1 cellular context compared by ENCODE assay signal in genomic region chr20:64062596-64063388, GRCh38.
TF ChIP-seq lines count a peak whose summit lies in the region.

Gene TCEA2, plus strand, starts transcription at chr20:64063198. Its CDS starts 115 bp downstream, at chr20:64063313.

TF ChIP-seq in HepG2, 621 proteins besides CTCF, POLR2A, EP300 and RAD21 (continued from another document and continues in another):
- TF ChIP-seq HIC2 (CRISPR knock-in tag; IDR thresholded peaks at IDR 0.05; ENCODE audit: low read depth) (peak; percentile 53; the same call in 1 of the 2 replicates), ZNF205 (CRISPR knock-in tag; IDR thresholded peaks at IDR 0.05) (peak; percentile 84), KDM3A (CRISPR knock-in tag; IDR thresholded peaks at IDR 0.05; ENCODE audit: low read depth) (peak; percentile 98), CBX5 (CRISPR knock-in tag; IDR thresholded peaks at IDR 0.05; ENCODE audit: borderline replicate concordance) (peak; percentile 90; the same call in 1 of the 2 replicates), HDAC1 (CRISPR knock-in tag; IDR thresholded peaks at IDR 0.05) (peak; percentile 97), TIGD3 (CRISPR knock-in tag; IDR thresholded peaks at IDR 0.05; ENCODE audit: borderline replicate concordance) (no peak), ZNF841 (CRISPR knock-in tag; IDR thresholded peaks at IDR 0.05; ENCODE audit: borderline replicate concordance) (0 out of 2 replicates have a peak, but pooled peaks have one; percentile 74), ZFP90 (CRISPR knock-in tag; IDR thresholded peaks at IDR 0.05; ENCODE audit: borderline replicate concordance) (peak; percentile 83; the same call in 1 of the 2 replicates), SIX1 (CRISPR knock-in tag; IDR thresholded peaks at IDR 0.05; ENCODE audit: borderline replicate concordance) (no peak; the same call in 1 of the 2 replicates), BCL6 (CRISPR knock-in tag; IDR thresholded peaks at IDR 0.05) (peak; percentile 53), MATR3 (CRISPR knock-in tag; IDR thresholded peaks at IDR 0.05) (no peak), RFXAP (CRISPR knock-in tag; IDR thresholded peaks at IDR 0.05; ENCODE audit: borderline replicate concordance) (peak; percentile 88), ZNF777 (CRISPR knock-in tag; IDR thresholded peaks at IDR 0.05) (peak; percentile 55; the same call in 1 of the 2 replicates), ZSCAN20 (CRISPR knock-in tag; IDR thresholded peaks at IDR 0.05; ENCODE audit: borderline replicate concordance) (peak; percentile 16; the same call in 1 of the 2 replicates), CSRNP2 (CRISPR knock-in tag; conservative IDR thresholded peaks at IDR 0.05; ENCODE audit: low read depth) (no peak; the same call in 1 of the 2 replicates), SIX4 (CRISPR knock-in tag; IDR thresholded peaks at IDR 0.05) (peak; percentile 69), BRD4 (CRISPR knock-in tag; IDR thresholded peaks at IDR 0.05) (no peak; the same call in 1 of the 2 replicates), ZNF570 (CRISPR knock-in tag; IDR thresholded peaks at IDR 0.05; ENCODE audit: borderline replicate concordance) (no peak; the same call in 1 of the 2 replicates), MXI1 (IDR thresholded peaks at IDR 0.05; ENCODE audit: borderline replicate concordance, low read depth, low read length) (peak; percentile 98), ZNF496 (CRISPR knock-in tag; IDR thresholded peaks at IDR 0.05; ENCODE audit: insufficient replicate concordance) (no peak), PHF20 (CRISPR knock-in tag; IDR thresholded peaks at IDR 0.05) (peak; percentile 92), RCOR2 (CRISPR knock-in tag; IDR thresholded peaks at IDR 0.05) (peak; percentile 50; the same call in 1 of the 2 replicates), ZNF10 (CRISPR knock-in tag; IDR thresholded peaks at IDR 0.05; ENCODE audit: borderline replicate concordance, low read depth) (no peak), FOXO1 (CRISPR knock-in tag; IDR thresholded peaks at IDR 0.05) (peak; percentile 73; the same call in 1 of the 2 replicates), TRIM22 (IDR thresholded peaks at IDR 0.05) (no peak), ZNF281 (CRISPR knock-in tag; IDR thresholded peaks at IDR 0.05; ENCODE audit: borderline replicate concordance) (peak; percentile 65; the same call in 1 of the 2 replicates), ZMYM3 (CRISPR knock-in tag; IDR thresholded peaks at IDR 0.05) (no peak), GRHL1 (CRISPR knock-in tag; conservative IDR thresholded peaks at IDR 0.05) (no peak), SNRNP70 (IDR thresholded peaks at IDR 0.05; ENCODE audit: low read depth, low read length) (no peak), ZSCAN9 (CRISPR knock-in tag; IDR thresholded peaks at IDR 0.05; ENCODE audit: borderline replicate concordance) (peak; percentile 50; the same call in 1 of the 2 replicates), ZNF274 (CRISPR knock-in tag; IDR thresholded peaks at IDR 0.05) (peak; percentile 98), ZNF138 (CRISPR knock-in tag; IDR thresholded peaks at IDR 0.05; ENCODE audit: low read depth) (peak; percentile 53; the same call in 1 of the 2 replicates), MXD1 (CRISPR knock-in tag; IDR thresholded peaks at IDR 0.05) (peak; percentile 92), ZNF557 (CRISPR knock-in tag; IDR thresholded peaks at IDR 0.05) (no peak), TEAD2 (CRISPR knock-in tag; IDR thresholded peaks at IDR 0.05) (no peak), ZFY (CRISPR knock-in tag; IDR thresholded peaks at IDR 0.05) (peak; percentile 99), SMARCE1 (IDR thresholded peaks at IDR 0.05; ENCODE audit: borderline replicate concordance) (no peak), PBX3 (CRISPR knock-in tag; IDR thresholded peaks at IDR 0.05; ENCODE audit: borderline replicate concordance) (no peak; the same call in 1 of the 2 replicates), GATAD2A (CRISPR knock-in tag; IDR thresholded peaks at IDR 0.05) (peak; percentile 76), CCAR2 (optimal IDR thresholded peaks at IDR 0.05; ENCODE audit: low read depth, low read length) (no peak), ZNF275 (CRISPR knock-in tag; IDR thresholded peaks at IDR 0.05; ENCODE audit: borderline replicate concordance) (0 out of 2 replicates have a peak, but pooled peaks have one; percentile 36), NONO (IDR thresholded peaks at IDR 0.05) (no peak), NONO (CRISPR knock-in tag; conservative IDR thresholded peaks at IDR 0.05) (peak; percentile 93), KLF9 (CRISPR knock-in tag; IDR thresholded peaks at IDR 0.05; ENCODE audit: low read depth) (peak; percentile 99), MAX (IDR thresholded peaks at IDR 0.05) (peak; percentile 89), ZBTB4 (CRISPR knock-in tag; IDR thresholded peaks at IDR 0.05; ENCODE audit: borderline replicate concordance) (peak; percentile 90), ZNF564 (CRISPR knock-in tag; IDR thresholded peaks at IDR 0.05) (peak; percentile 83), CCDC6 (CRISPR knock-in tag; IDR thresholded peaks at IDR 0.05) (peak; percentile 91; the same call in 1 of the 2 replicates)
